In the genomic region with DNA sequence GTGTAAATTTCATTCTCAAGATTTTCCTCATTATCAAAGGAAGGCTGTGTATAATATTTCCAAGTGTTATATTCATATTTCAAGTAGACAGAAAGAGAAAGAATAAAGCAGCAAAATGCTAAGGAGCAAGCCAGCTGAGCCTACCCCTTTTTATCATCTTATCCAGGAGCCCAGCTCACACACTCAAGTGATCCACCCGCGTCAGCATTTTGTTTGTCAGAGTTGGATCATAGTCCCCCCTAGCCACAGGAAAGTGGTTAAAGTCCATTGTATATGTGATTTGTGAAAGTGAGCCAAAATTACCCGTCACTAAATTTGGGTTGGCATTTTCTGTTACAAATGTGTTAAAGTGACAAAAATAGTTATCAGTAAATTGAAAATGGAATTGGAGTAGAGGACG, we compare ENCODE assay signal across 25 cellular contexts.
"Had no signal": no experiment of that assay in that cellular context is flagged by ENCODE, and none has a peak within 500 bp of the region (broad histone marks: within the 10 kb centered on the region; RNA-seq: fewer than 3 reads in every experiment).

No MANE protein-coding gene starts in this region.

- H3K27ac ChIP-seq: coronary artery, dorsolateral prefrontal cortex, esophagus muscularis mucosa, foreskin keratinocyte, gastroesophageal sphincter, heart left ventricle, hepatocyte, left ventricle myocardium inferior, lower lobe of right lung had no signal

- H3K79me2 ChIP-seq: hepatocyte had no signal

- DNase-seq: dermis blood vessel endothelial cell; dorsolateral prefrontal cortex; effector CD4-positive, alpha-beta T cell; effector memory CD4-positive, alpha-beta T cell; foreskin keratinocyte; heart left ventricle; hypothalamus; immature natural killer cell; islet precursor cell; kidney; kidney glomerular epithelial cell; left colon; left ventricle myocardium inferior; lower lobe of right lung; mesenchymal stem cell; mucosa of descending colon; naive B cell had no signal

- H3K4me1 ChIP-seq: esophagus muscularis mucosa, foreskin keratinocyte, gastroesophageal sphincter, heart left ventricle, left ventricle myocardium inferior, lower lobe of right lung had no signal

- H3K4me3 ChIP-seq: coronary artery, dorsolateral prefrontal cortex, esophagus muscularis mucosa, gastroesophageal sphincter, heart left ventricle, hepatocyte, left ventricle myocardium inferior, lower lobe of right lung, mucosa of descending colon had no signal

- H3K36me3 ChIP-seq: esophagus muscularis mucosa, gastroesophageal sphincter, heart left ventricle, left ventricle myocardium inferior, lower lobe of right lung had no signal

- H2AFZ ChIP-seq: hepatocyte had no signal

- H3K27me3 ChIP-seq: dorsolateral prefrontal cortex, esophagus muscularis mucosa, foreskin keratinocyte, gastroesophageal sphincter, heart left ventricle, hepatocyte had no signal

- FAIRE-seq: colon, endothelial cell of umbilical vein, frontal cortex, kidney had no signal

- H3K4me2 ChIP-seq: hepatocyte had no signal

- ATAC-seq: foreskin keratinocyte, gastroesophageal sphincter, heart left ventricle, left colon, left lobe of liver, lower lobe of right lung, mucosa of descending colon had no signal

- H3K9me3 ChIP-seq: esophagus muscularis mucosa, gastroesophageal sphincter, left ventricle myocardium inferior, lower lobe of right lung, mucosa of descending colon had no signal
